In the genomic region with DNA sequence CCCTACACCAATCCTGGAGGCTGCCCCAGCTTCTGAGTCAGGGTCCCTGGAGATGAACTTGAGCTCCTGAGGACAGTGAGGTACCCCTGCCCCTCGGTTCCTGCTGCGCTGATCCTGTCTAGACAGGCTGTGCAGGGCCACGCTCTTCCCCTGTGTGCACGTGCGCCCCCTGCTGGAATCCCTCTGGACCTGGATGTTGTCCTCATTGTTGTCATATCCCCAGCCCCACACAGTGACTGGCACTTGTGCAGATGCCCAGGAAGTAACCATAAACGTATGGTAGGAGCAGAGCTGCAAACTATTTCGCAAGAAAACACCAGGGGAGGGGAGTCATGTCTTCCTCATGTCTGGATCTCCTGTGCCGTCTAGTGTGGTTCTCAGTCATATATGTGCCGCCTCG, we compare ENCODE assay signal across 8 cellular contexts.
DNase-seq lines count a peak whose midpoint lies in the region; ATAC-seq and TF ChIP-seq lines count a peak whose summit lies in the region.

No MANE protein-coding gene starts in this region.

- H3K36me3 Mint-ChIP-seq in activated CD4-positive, alpha-beta memory T cell treated with anti-CD3 and anti-CD28 coated beads, Interleukin-2, amount 10 ng/mL, durations not matched to agents 7 days and 5 days (ENCODE audit: low read depth) = no peaks in the 10 kb centered on the region

- CTCF ChIA-PET in activated CD4-positive, alpha-beta memory T cell treated with anti-CD3 and anti-CD28 coated beads, Interleukin-2, amount 10 ng/mL, durations not matched to agents 7 days and 5 days (lab: Charles Lee) = interaction anchor here (0.7 to 1.9 kb wide), 9 partner anchors 9 to 253 kb away, joined by 3 to 6 read pairs (median 3); no protein-coding TSS in a partner anchor

- no peaks in the 10 kb centered on the region for H3K27me3 Mint-ChIP-seq in activated CD4-positive, alpha-beta memory T cell treated with anti-CD3 and anti-CD28 coated beads, Interleukin-2, amount 10 ng/mL, durations not matched to agents 7 days and 5 days

- no peaks in the 10 kb centered on the region for H3K9me3 Mint-ChIP-seq in activated CD4-positive, alpha-beta memory T cell treated with anti-CD3 and anti-CD28 coated beads, Interleukin-2, amount 10 ng/mL, durations not matched to agents 7 days and 5 days

- H3K4me3 ChIP-seq in foreskin fibroblast (ENCODE audit: low read depth in 1 of 2, low read length in 2 of 2) = no peak overlapping the region

- no peak overlapping the region for H3K27ac Mint-ChIP-seq in activated CD4-positive, alpha-beta memory T cell treated with anti-CD3 and anti-CD28 coated beads, Interleukin-2, amount 10 ng/mL, durations not matched to agents 7 days and 5 days

- ATAC-seq in GM19035 (IDR thresholded peaks at IDR 0.05; ENCODE audit: unreplicated experiment) = no peak

- in situ Hi-C loops in G401 (cut with HindIII; ENCODE audit: low sequenced_read_pairs) = no loop called here

- POLR2A ChIA-PET in activated CD4-positive, alpha-beta memory T cell treated with anti-CD3 and anti-CD28 coated beads, Interleukin-2, amount 10 ng/mL, durations not matched to agents 7 days and 5 days (lab: Charles Lee) = interaction anchor here (0.7 kb wide), 1 partner anchor 1404 kb away, joined by 3 read pairs; no protein-coding TSS in a partner anchor

- TF ChIP-seq CTCF in foreskin fibroblast (IDR thresholded peaks at IDR 0.05; ENCODE audit: low read depth, low read length) = peak; percentile 25

- DNase-seq in G401 (ENCODE audit: low spot score) (peak; percentile 51), NCI-H1092 treated with DMSO at 0.1 percent for 48 hours (lab: John Stamatoyannopoulos, UW) (peak; percentile 48), foreskin fibroblast (peak in 1 of 2 donors; percentile 15), posterior cingulate gyrus (peak in 8 of 10 donors; percentile 26 to 93 (median 57)), NCI-H2171 (lab: John Stamatoyannopoulos, UW) (no peak), DMS79 (lab: John Stamatoyannopoulos, UW) (no peak)
- peak; percentile 74 for DNase-seq in activated CD4-positive, alpha-beta memory T cell treated with anti-CD3 and anti-CD28 coated beads, Interleukin-2, amount 10 ng/mL, durations not matched to agents 7 days and 5 days

- intact Hi-C loops in posterior cingulate gyrus (cut with DNase I) = loop anchor here (2.0 kb wide), 1 partner anchor 131 kb away; no protein-coding TSS in a partner anchor

- H3K4me3 Mint-ChIP-seq in activated CD4-positive, alpha-beta memory T cell treated with anti-CD3 and anti-CD28 coated beads, Interleukin-2, amount 10 ng/mL, durations not matched to agents 7 days and 5 days = no peak overlapping the region

- H3K4me1 Mint-ChIP-seq in activated CD4-positive, alpha-beta memory T cell treated with anti-CD3 and anti-CD28 coated beads, Interleukin-2, amount 10 ng/mL, durations not matched to agents 7 days and 5 days = no peaks in the 10 kb centered on the region

Comparison
In these comparisons a context has a peak if more than half of its experiments do, and no peak if none do; other contexts are left out.
1. DNase-seq: peak in G401 (single experiment), NCI-H1092 treated with DMSO at 0.1 percent for 48 hours (single experiment), activated CD4-positive, alpha-beta memory T cell treated with anti-CD3 and anti-CD28 coated beads, Interleukin-2, amount 10 ng/mL, durations not matched to agents 7 days and 5 days (single experiment) and posterior cingulate gyrus (8 of 10); none in NCI-H2171 (single experiment) and DMS79 (single experiment).